Comparison of ENCODE assay signal across 8 cellular contexts in genomic region chr21:37074546-37074945, GRCh38. TPM values are rescaled to one million over a fixed set of nuclear protein-coding genes. Genes with fewer than 3 reads are reported as not detected.
A peak's percentile ranks its signal among the peaks of the same experiment; 100 is the strongest.
DNase-seq lines count a peak whose midpoint lies in the region; ATAC-seq and TF ChIP-seq lines count a peak whose summit lies in the region.

No MANE protein-coding gene starts in this region.

- H3K9me3 ChIP-seq in left lung (peaks cover 0 to 3% of the 10 kb centered on the region in 2 donors), tibial nerve (peaks cover 0 to 10% (median 0%) of the 10 kb centered on the region in 4 donors)

- no peaks in the 10 kb centered on the region for H3K27me3 Mint-ChIP-seq in activated T-cell treated with anti-CD3 and anti-CD28 coated beads, Interleukin-2, amount 50 U/mL, for 72 hours (ENCODE audit: low read depth)
- H3K27me3 Mint-ChIP-seq in activated T-helper 2 cell treated with anti-CD3 and anti-CD28 coated beads, Interferon-gamma antibody, Interleukin-2, Interleukin-4, amounts not matched to agents 10 μg/mL and 5 μg/mL and 100 μg/mL, durations not matched to agents 14 hours and 24 hours and 36 hours (ENCODE audit: low read depth): no peaks in the 10 kb centered on the region

- H3K4me3 ChIP-seq in left lung (peak overlapping the region; percentile 83 to 90), tibial nerve (peak overlapping the region; percentile 72 to 93 (median 86))

- intact Hi-C loops in activated T-helper 2 cell treated with anti-CD3 and anti-CD28 coated beads, Interferon-gamma antibody, Interleukin-2, Interleukin-4, amounts not matched to agents 10 μg/mL and 5 μg/mL and 100 μg/mL, durations not matched to agents 14 hours and 24 hours and 36 hours (cut with micrococcal nuclease): loop anchor here (5.0 kb wide), 1 partner anchor 87 kb away; no protein-coding TSS in a partner anchor
- intact Hi-C loops in left lung (cut with DNase I): no loop called here

- no peaks in the 10 kb centered on the region for H3K9me3 Mint-ChIP-seq in activated T-cell treated with anti-CD3 and anti-CD28 coated beads, Interleukin-2, amount 50 U/mL, for 72 hours
- H3K9me3 Mint-ChIP-seq in activated T-helper 2 cell treated with anti-CD3 and anti-CD28 coated beads, Interferon-gamma antibody, Interleukin-2, Interleukin-4, amounts not matched to agents 10 μg/mL and 5 μg/mL and 100 μg/mL, durations not matched to agents 14 hours and 24 hours and 36 hours: no peaks in the 10 kb centered on the region

- H3K36me3 ChIP-seq in left lung (no peaks in the 10 kb centered on the region), tibial nerve (peaks cover 0 to under 1% (median 0%) of the 10 kb centered on the region in 3 donors)

- H3K4me3 Mint-ChIP-seq in activated T-cell treated with anti-CD3 and anti-CD28 coated beads, Interleukin-2, amount 50 U/mL, for 72 hours: peak overlapping the region; percentile 86 to 95
- peak overlapping the region; percentile 90 for H3K4me3 Mint-ChIP-seq in activated T-helper 2 cell treated with anti-CD3 and anti-CD28 coated beads, Interferon-gamma antibody, Interleukin-2, Interleukin-4, amounts not matched to agents 10 μg/mL and 5 μg/mL and 100 μg/mL, durations not matched to agents 14 hours and 24 hours and 36 hours (ENCODE audit: low read depth)

- H3K27me3 ChIP-seq in left lung (no peaks in the 10 kb centered on the region), tibial nerve (no peaks in the 10 kb centered on the region)

- WGBS in tibial nerve, 2 donors: 21 to 23% methylated on average over 9 of the region's 9 CpGs

- DNase-seq in activated T-cell treated with anti-CD3 and anti-CD28 coated beads, Interleukin-2, amount 50 U/mL, for 72 hours: no peak
- DNase-seq in activated T-cell treated with anti-CD3 and anti-CD28 coated beads, Interleukin-2, amount 50 U/mL, for 1 hour: no peak
- DNase-seq in activated T-helper 2 cell treated with anti-CD3 and anti-CD28 coated beads, Interferon-gamma antibody, Interleukin-2, Interleukin-4, amounts not matched to agents 10 μg/mL and 5 μg/mL and 100 μg/mL, durations not matched to agents 14 hours and 24 hours and 36 hours (ENCODE audit: low spot score): no peak
- DNase-seq in left lung (no peak), tibial nerve (ENCODE audit: low spot score in 2 of 2) (no peak), HuH-7.5 (ENCODE audit: low spot score) (no peak), CD1c-positive myeloid dendritic cell (ENCODE audit: extremely low spot score) (no peak)

- TF ChIP-seq EP300 in tibial nerve (IDR thresholded peaks at IDR 0.05): no peak

- peaks cover 3 to 12% of the 10 kb centered on the region in 2 donors for H3K36me3 Mint-ChIP-seq in activated T-cell treated with anti-CD3 and anti-CD28 coated beads, Interleukin-2, amount 50 U/mL, for 72 hours (ENCODE audit: insufficient read depth in 2 of 2)
- peaks cover 20% of the 10 kb centered on the region for H3K36me3 Mint-ChIP-seq in activated T-helper 2 cell treated with anti-CD3 and anti-CD28 coated beads, Interferon-gamma antibody, Interleukin-2, Interleukin-4, amounts not matched to agents 10 μg/mL and 5 μg/mL and 100 μg/mL, durations not matched to agents 14 hours and 24 hours and 36 hours (ENCODE audit: low read depth)

- H3K27ac Mint-ChIP-seq in activated T-cell treated with anti-CD3 and anti-CD28 coated beads, Interleukin-2, amount 50 U/mL, for 72 hours: peak overlapping the region; percentile 92
- peak overlapping the region; percentile 89 for H3K27ac Mint-ChIP-seq in activated T-helper 2 cell treated with anti-CD3 and anti-CD28 coated beads, Interferon-gamma antibody, Interleukin-2, Interleukin-4, amounts not matched to agents 10 μg/mL and 5 μg/mL and 100 μg/mL, durations not matched to agents 14 hours and 24 hours and 36 hours

- ATAC-seq in activated T-cell treated with anti-CD3 and anti-CD28 coated beads, Interleukin-2, amount 50 U/mL, for 72 hours (replicated peaks in 1 of 2): no peak
- ATAC-seq in left lung (no peak), HG03139 (IDR thresholded peaks at IDR 0.05; ENCODE audit: unreplicated experiment) (no peak)

- TF ChIP-seq CTCF in left lung (IDR thresholded peaks at IDR 0.05): no peak
- TF ChIP-seq CTCF in tibial nerve (IDR thresholded peaks at IDR 0.05): no peak

- H3K4me1 ChIP-seq in left lung (peaks cover 0 to 31% of the 10 kb centered on the region in 2 donors), tibial nerve (peaks cover 0 to 40% (median 12%) of the 10 kb centered on the region in 4 donors)

- H3K27ac ChIP-seq in left lung (peak overlapping the region in 1 of 2 donors; percentile 100), tibial nerve (peak overlapping the region; percentile 93 to 99 (median 98))

- no peak for TF ChIP-seq POLR2A in tibial nerve (IDR thresholded peaks at IDR 0.05)

- H3K4me1 Mint-ChIP-seq in activated T-cell treated with anti-CD3 and anti-CD28 coated beads, Interleukin-2, amount 50 U/mL, for 72 hours (ENCODE audit: low read depth): peaks cover 74% of the 10 kb centered on the region
- peaks cover 50% of the 10 kb centered on the region for H3K4me1 Mint-ChIP-seq in activated T-helper 2 cell treated with anti-CD3 and anti-CD28 coated beads, Interferon-gamma antibody, Interleukin-2, Interleukin-4, amounts not matched to agents 10 μg/mL and 5 μg/mL and 100 μg/mL, durations not matched to agents 14 hours and 24 hours and 36 hours (ENCODE audit: low read depth)

RNA-seq across cellular contexts. Expression of gene TTC3, which starts 1.5 kb away (rescaled TPM):
- 10 to 100 TPM; 62.4 to 65.8 TPM for total RNA-seq in activated T-cell treated with anti-CD3 and anti-CD28 coated beads, Interleukin-2, amount 50 U/mL, for 72 hours
- total RNA-seq in activated T-helper 2 cell treated with anti-CD3 and anti-CD28 coated beads, Interferon-gamma antibody, Interleukin-2, Interleukin-4, amounts not matched to agents 10 μg/mL and 5 μg/mL and 100 μg/mL, durations not matched to agents 14 hours and 24 hours and 36 hours: 60.9 and 66.8 TPM in 2 replicates
- total RNA-seq in left lung (100 to 1,000 TPM; 103 to 128 TPM), tibial nerve (100 to 1,000 TPM; 136 to 259 (median 158) TPM)

RNA-seq across cellular contexts. Expression of gene PIGP, which starts 1.7 kb away (rescaled TPM):
- total RNA-seq in activated T-cell treated with anti-CD3 and anti-CD28 coated beads, Interleukin-2, amount 50 U/mL, for 72 hours: 10 to 100 TPM; 15.0 to 17.0 TPM
- 20.6 and 23.7 TPM in 2 replicates for total RNA-seq in activated T-helper 2 cell treated with anti-CD3 and anti-CD28 coated beads, Interferon-gamma antibody, Interleukin-2, Interleukin-4, amounts not matched to agents 10 μg/mL and 5 μg/mL and 100 μg/mL, durations not matched to agents 14 hours and 24 hours and 36 hours
- 10 to 100 TPM; 21.2 to 24.7 TPM for total RNA-seq in left lung
- total RNA-seq in tibial nerve: 10 to 100 TPM in 3 of 4 donors, 1 to 10 TPM in 1; 4.5 to 40.0 (median 26.5) TPM
